Comparison of ENCODE assay signal across 9 cellular contexts in genomic region chr2:144449028-144449406, GRCh38.
DNase-seq lines count a peak whose midpoint lies in the region; ATAC-seq, FAIRE-seq and TF ChIP-seq lines count a peak whose summit lies in the region.
"Had no signal": no experiment of that assay in that cellular context is flagged by ENCODE, and none has a peak within 500 bp of the region (broad histone marks: within the 10 kb centered on the region; RNA-seq: fewer than 3 reads in every experiment).

No MANE protein-coding gene starts in this region.

- no peak overlapping the region for H2BK12ac ChIP-seq in trophoblast cell (ENCODE audit: low read length)

- WGBS in trophoblast cell (ENCODE audit: extremely low coverage, insufficient coverage, insufficient read length), result no CpG with 5 or more reads among the region's 7 CpGs

- no peaks in the 10 kb centered on the region; the same call in 1 of the 2 replicates for H3K27me3 ChIP-seq in GM06990 (replicated peaks; ENCODE audit: control insufficient read depth, insufficient read depth, low read length)
- no peaks in the 10 kb centered on the region for H3K27me3 ChIP-seq in trophoblast cell (ENCODE audit: insufficient read depth, low read length)

- no peak for FAIRE-seq in D721Med (lab: Jason Lieb, UNC)

- no peak overlapping the region for H3K4me3 Mint-ChIP-seq in osteocyte (ENCODE audit: unreplicated experiment)

- H3K79me2 ChIP-seq in trophoblast cell (ENCODE audit: control insufficient read depth, insufficient read depth, low read length, poor library complexity), result no peaks in the 10 kb centered on the region
- H3K79me2 ChIP-seq: parathyroid adenoma had no signal

- no peaks in the 10 kb centered on the region for H3K27me3 Mint-ChIP-seq in osteocyte (ENCODE audit: unreplicated experiment)

- H3K23ac ChIP-seq in trophoblast cell (ENCODE audit: low read length), result no peak overlapping the region

- H2AFZ ChIP-seq in trophoblast cell (ENCODE audit: insufficient read depth, low read length, poor library complexity), result no peak overlapping the region
- H2AFZ ChIP-seq: parathyroid adenoma had no signal

- DNase-seq in GM06990 (ENCODE audit: extremely low read depth, insufficient read length) (no peak), fibroblast of gingiva (ENCODE audit: low read depth) (peak; percentile 38), osteocyte (ENCODE audit: extremely low spot score, unreplicated experiment) (no peak), NCI-H345 (lab: John Stamatoyannopoulos, UW) (no peak), HUDEP-2 (lab: John Stamatoyannopoulos, UW; ENCODE audit: unreplicated experiment in 76 of 76) (no peak), D721Med (ENCODE audit: insufficient read length, low spot score) (no peak), trophoblast cell (no peak)

- no peak overlapping the region for H2BK120ac ChIP-seq in trophoblast cell (ENCODE audit: insufficient read depth, low read length, poor library complexity)

- H4K8ac ChIP-seq in trophoblast cell (ENCODE audit: low read depth, low read length), result no peak overlapping the region

- no peak overlapping the region for H4K12ac ChIP-seq in trophoblast cell (ENCODE audit: low read depth, low read length)

- H3K4me1 ChIP-seq in trophoblast cell (ENCODE audit: control insufficient read depth in 1 of 2, insufficient read depth in 2 of 2, low read length in 2 of 2), result peaks cover 3% of the 10 kb centered on the region in 2 experiments
- H3K4me1 ChIP-seq: parathyroid adenoma had no signal

- H2BK5ac ChIP-seq in trophoblast cell (ENCODE audit: low read depth, low read length, poor library complexity), result no peak overlapping the region

- peak overlapping the region; percentile 19 for H3K27ac Mint-ChIP-seq in osteocyte (ENCODE audit: unreplicated experiment)

- peaks cover 4% of the 10 kb centered on the region for H3K79me1 ChIP-seq in trophoblast cell (ENCODE audit: low read length)

- no peaks in the 10 kb centered on the region for H3K36me3 ChIP-seq in GM06990 (ENCODE audit: control insufficient read depth, insufficient read depth, low read length)
- H3K36me3 ChIP-seq in trophoblast cell (ENCODE audit: control insufficient read depth in 1 of 2, insufficient read depth in 2 of 2, low read length in 2 of 2), result no peaks in the 10 kb centered on the region

- H3K36me3 Mint-ChIP-seq in osteocyte (ENCODE audit: unreplicated experiment), result peaks cover 34% of the 10 kb centered on the region

- no peak overlapping the region for H3K14ac ChIP-seq in trophoblast cell (ENCODE audit: low read length)

- H3K4ac ChIP-seq in trophoblast cell (ENCODE audit: low read depth, low read length), result no peak overlapping the region

- H3K4me1 Mint-ChIP-seq in osteocyte (ENCODE audit: unreplicated experiment), result peaks cover 52% of the 10 kb centered on the region

- H3K9me3 Mint-ChIP-seq in osteocyte (ENCODE audit: unreplicated experiment), result no peaks in the 10 kb centered on the region

- H3K9ac ChIP-seq in trophoblast cell (ENCODE audit: low read length), result no peak overlapping the region
- H3K9ac ChIP-seq: parathyroid adenoma had no signal

- H3K4me3 ChIP-seq in GM06990 (replicated peaks; ENCODE audit: low read depth, low read length) (peak overlapping the region; percentile 47), trophoblast cell (ENCODE audit: low read depth, low read length) (no peak overlapping the region)

- TF ChIP-seq CTCF in GM06990 (IDR thresholded peaks at IDR 0.05; ENCODE audit: insufficient read depth, low read length, poor library complexity, severe bottlenecking) (peak; percentile 53), osteocyte (IDR thresholded peaks at IDR 0.05) (peak; percentile 41), D721Med (IDR thresholded peaks at IDR 0.05; ENCODE audit: insufficient read depth, missing control alignments) (no peak)

- no peak overlapping the region for H3K18ac ChIP-seq in trophoblast cell (ENCODE audit: low read length)

- no peak overlapping the region for H4K91ac ChIP-seq in trophoblast cell (ENCODE audit: low read depth, low read length)

- H3K27ac ChIP-seq in trophoblast cell (ENCODE audit: low read depth, low read length), result no peak overlapping the region
- H3K27ac ChIP-seq: parathyroid adenoma had no signal

- H2AK5ac ChIP-seq in trophoblast cell (ENCODE audit: low read length), result no peak overlapping the region

- no peaks in the 10 kb centered on the region for H3K9me3 ChIP-seq in trophoblast cell (ENCODE audit: insufficient read depth, low read depth, low read length)

- peak; percentile 66 for ATAC-seq in HG03439 (IDR thresholded peaks at IDR 0.05; ENCODE audit: unreplicated experiment)

- H3K4me2 ChIP-seq in trophoblast cell (ENCODE audit: low read length), result no peak overlapping the region
